ENCODE assay signal across 1 cellular context in genomic region chr3:184334470-184335158, GRCh38.
A peak's percentile ranks its signal among the peaks of the same experiment; 100 is the strongest.
TF ChIP-seq lines count a peak whose summit lies in the region.

No MANE protein-coding gene starts in this region.

TF ChIP-seq in HepG2, 621 proteins besides CTCF, POLR2A, EP300 and RAD21:
- TF ChIP-seq ZNF570 (CRISPR knock-in tag; IDR thresholded peaks at IDR 0.05; ENCODE audit: borderline replicate concordance) = no peak
- no peak for TF ChIP-seq ZNF230 (CRISPR knock-in tag; IDR thresholded peaks at IDR 0.05)
- no peak for TF ChIP-seq ZNF556 (CRISPR knock-in tag; IDR thresholded peaks at IDR 0.05; ENCODE audit: borderline replicate concordance)
- TF ChIP-seq POLR2AphosphoS2 (IDR thresholded peaks at IDR 0.05; ENCODE audit: low read depth, low read length) = no peak
- TF ChIP-seq ZNF142 (CRISPR knock-in tag; IDR thresholded peaks at IDR 0.05) = no peak
- TF ChIP-seq SP140L (CRISPR knock-in tag; IDR thresholded peaks at IDR 0.05; ENCODE audit: borderline replicate concordance) = no peak
- no peak for TF ChIP-seq SNRNP70 (IDR thresholded peaks at IDR 0.05; ENCODE audit: low read depth, low read length)
- TF ChIP-seq KLF9 (CRISPR knock-in tag; IDR thresholded peaks at IDR 0.05; ENCODE audit: low read depth) = no peak
- TF ChIP-seq ZNF530 (CRISPR knock-in tag; IDR thresholded peaks at IDR 0.05; ENCODE audit: low read depth) = no peak
- TF ChIP-seq ZNF232 (CRISPR knock-in tag; IDR thresholded peaks at IDR 0.05; ENCODE audit: borderline replicate concordance) = no peak
- TF ChIP-seq NRL (CRISPR knock-in tag; IDR thresholded peaks at IDR 0.05; ENCODE audit: borderline replicate concordance) = no peak
- TF ChIP-seq SRSF1 (optimal IDR thresholded peaks at IDR 0.05; ENCODE audit: low read depth, low read length) = peak; percentile 38
- TF ChIP-seq IKZF4 (CRISPR knock-in tag; IDR thresholded peaks at IDR 0.05; ENCODE audit: borderline replicate concordance, low read depth, not compliant biosample characterization) = no peak
- no peak for TF ChIP-seq RFX1 (IDR thresholded peaks at IDR 0.05)
- no peak for TF ChIP-seq MTF1 (CRISPR knock-in tag; IDR thresholded peaks at IDR 0.05)
- peak; percentile 44; the same call in 1 of the 2 replicates for TF ChIP-seq ZBTB33 (CRISPR knock-in tag; IDR thresholded peaks at IDR 0.05)
- peak; percentile 26; the same call in 1 of the 2 replicates for TF ChIP-seq FOSL2 (CRISPR knock-in tag; IDR thresholded peaks at IDR 0.05)
- TF ChIP-seq RBFOX2 (IDR thresholded peaks at IDR 0.05; ENCODE audit: low read depth, low read length) = peak; percentile 56
- TF ChIP-seq CEBPB (IDR thresholded peaks at IDR 0.05; ENCODE audit: borderline replicate concordance, low read depth, low read length) = no peak
- TF ChIP-seq AKAP8 (CRISPR knock-in tag; IDR thresholded peaks at IDR 0.05) = no peak
- no peak for TF ChIP-seq ZNF557 (CRISPR knock-in tag; IDR thresholded peaks at IDR 0.05)
- peak; percentile 89 for TF ChIP-seq AGO2 (optimal IDR thresholded peaks at IDR 0.05; ENCODE audit: low read depth, low read length)
- no peak for TF ChIP-seq ZNF839 (CRISPR knock-in tag; IDR thresholded peaks at IDR 0.05; ENCODE audit: borderline replicate concordance)
- TF ChIP-seq FOXK2 (IDR thresholded peaks at IDR 0.05) = no peak
- no peak for TF ChIP-seq EED (CRISPR knock-in tag; IDR thresholded peaks at IDR 0.05)
- TF ChIP-seq ZNF776 (CRISPR knock-in tag; IDR thresholded peaks at IDR 0.05) = no peak
- no peak for TF ChIP-seq ZNF607 (CRISPR knock-in tag; IDR thresholded peaks at IDR 0.05; ENCODE audit: borderline replicate concordance)
- TF ChIP-seq ZBTB21 (CRISPR knock-in tag; IDR thresholded peaks at IDR 0.05) = no peak
